In genomic region chr2:62287895-62288589, GRCh38 we compare ENCODE assay signal across 8 cellular contexts.
DNase-seq lines count a peak whose midpoint lies in the region; ATAC-seq, FAIRE-seq and TF ChIP-seq lines count a peak whose summit lies in the region.

No MANE protein-coding gene starts in this region.

- H3K36me3 ChIP-seq in SK-N-SH (replicated peaks in 1 of 2; ENCODE audit: control insufficient read depth in 1 of 2, insufficient read depth in 2 of 2, low read length in 1 of 2) (no peaks in the 10 kb centered on the region), osteoblast (ENCODE audit: insufficient read depth, low read length) (no peaks in the 10 kb centered on the region), Caco-2 (ENCODE audit: control insufficient read depth, insufficient read depth, low read length) (no peaks in the 10 kb centered on the region)

- H3K4me3 Mint-ChIP-seq in central memory CD8-positive, alpha-beta T cell: peak overlapping the region; percentile 2
- H3K4me3 Mint-ChIP-seq in Caco-2 (ENCODE audit: unreplicated experiment): no peak overlapping the region

- no peaks in the 10 kb centered on the region for H3F3A ChIP-seq in SK-N-SH (replicated peaks; ENCODE audit: insufficient read depth)

- peaks cover 14% of the 10 kb centered on the region for H3K4me1 Mint-ChIP-seq in central memory CD8-positive, alpha-beta T cell
- H3K4me1 Mint-ChIP-seq in Caco-2 (ENCODE audit: low read depth, unreplicated experiment): no peaks in the 10 kb centered on the region

- H4K20me1 ChIP-seq in SK-N-SH (ENCODE audit: insufficient read depth) (no peaks in the 10 kb centered on the region), osteoblast (ENCODE audit: insufficient read depth, low read length) (no peaks in the 10 kb centered on the region)

- H3K27ac ChIP-seq in SK-N-SH (ENCODE audit: low read depth in 2 of 2, low read length in 1 of 2): peak overlapping the region in 1 of 2 experiments; percentile 80; a peak in 2 of 4 replicates
- no peak overlapping the region for H3K27ac ChIP-seq in osteoblast (ENCODE audit: low read depth, low read length)

- no peak overlapping the region for H3K9ac ChIP-seq in SK-N-SH

- H3K9me2 ChIP-seq in SK-N-SH: no peaks in the 10 kb centered on the region

- peak overlapping the region; percentile 24 for H3K27ac Mint-ChIP-seq in central memory CD8-positive, alpha-beta T cell (ENCODE audit: low read depth)
- no peak overlapping the region for H3K27ac Mint-ChIP-seq in Caco-2 (ENCODE audit: unreplicated experiment)

- DNase-seq in DMS79 (lab: John Stamatoyannopoulos, UW) (peak; percentile 68), H54 (ENCODE audit: insufficient read length, low spot score) (peak; percentile 67), NAMALWA (ENCODE audit: low spot score) (peak; percentile 69), SK-N-SH (peak; percentile 81), osteoblast (ENCODE audit: insufficient read length, low spot score, missing footprints) (peak; percentile 81), Caco-2 (no peak)
- peak; percentile 49 to 68 for DNase-seq in central memory CD8-positive, alpha-beta T cell (ENCODE audit: low spot score in 2 of 2)
- no peak for DNase-seq in effector CD4-positive, alpha-beta T cell

- CTCF ChIA-PET in SK-N-SH (lab: Yijun Ruan, JAX): interaction anchor here (0.6 to 2.0 kb wide), 5 partner anchors 11 to 1375 kb away, joined by 3 to 9 read pairs (median 4); no protein-coding TSS in a partner anchor
- CTCF ChIA-PET in Caco-2 (lab: Charles Lee): no interaction called here

- no peak overlapping the region for H3K4me3 ChIP-seq in SK-N-SH (ENCODE audit: low read depth in 2 of 2, low read length in 1 of 2)
- no peak overlapping the region for H3K4me3 ChIP-seq in osteoblast (ENCODE audit: insufficient read depth, low read length)
- no peak overlapping the region for H3K4me3 ChIP-seq in Caco-2 (ENCODE audit: low read depth, low read length)

- intact Hi-C loops in Caco-2 (cut with micrococcal nuclease; ENCODE audit: unreplicated experiment): no loop called here

- TF ChIP-seq POLR2A in H54 (IDR thresholded peaks at IDR 0.05; ENCODE audit: low read depth, low read length): no peak

- no peaks in the 10 kb centered on the region for H3K79me2 ChIP-seq in SK-N-SH (ENCODE audit: insufficient read depth)
- no peaks in the 10 kb centered on the region for H3K79me2 ChIP-seq in osteoblast (ENCODE audit: insufficient read depth, low read length)

- H3K9me3 ChIP-seq in SK-N-SH: no peaks in the 10 kb centered on the region
- no peaks in the 10 kb centered on the region for H3K9me3 ChIP-seq in osteoblast (ENCODE audit: low read depth, low read length)
- H3K9me3 ChIP-seq in Caco-2: peaks cover 18% of the 10 kb centered on the region

- H3K9me3 Mint-ChIP-seq in central memory CD8-positive, alpha-beta T cell: no peaks in the 10 kb centered on the region
- peaks cover 22% of the 10 kb centered on the region for H3K9me3 Mint-ChIP-seq in Caco-2 (ENCODE audit: unreplicated experiment)

- H3K27me3 ChIP-seq in SK-N-SH (ENCODE audit: insufficient read depth) (no peaks in the 10 kb centered on the region), osteoblast (ENCODE audit: insufficient read depth, low read length) (no peaks in the 10 kb centered on the region), Caco-2 (replicated peaks; ENCODE audit: control insufficient read depth, insufficient read depth, low read length) (no peaks in the 10 kb centered on the region)

- peaks cover 0 to 27% of the 10 kb centered on the region in 2 experiments; a peak in 2 of 4 replicates for H3K4me1 ChIP-seq in SK-N-SH (ENCODE audit: control insufficient read depth in 1 of 2, insufficient read depth in 2 of 2, low read depth in 1 of 2, low read length in 1 of 2)
- peaks cover 7% of the 10 kb centered on the region for H3K4me1 ChIP-seq in osteoblast (ENCODE audit: insufficient read depth, low read length)
- peaks cover under 1% of the 10 kb centered on the region; the same call in 1 of the 2 replicates for H3K4me1 ChIP-seq in Caco-2

- peak; percentile 24; the same call in 1 of the 2 replicates for TF ChIP-seq RAD21 in SK-N-SH (IDR thresholded peaks at IDR 0.05; ENCODE audit: low read length)

- H3K36me3 Mint-ChIP-seq in central memory CD8-positive, alpha-beta T cell (ENCODE audit: insufficient read depth): no peaks in the 10 kb centered on the region
- no peaks in the 10 kb centered on the region for H3K36me3 Mint-ChIP-seq in Caco-2 (ENCODE audit: insufficient read depth, unreplicated experiment)

- no TSS peak for BruUV-seq in Caco-2 (replicated peaks; lab: Mats Ljungman, UMichigan)

- H3K27me3 Mint-ChIP-seq in central memory CD8-positive, alpha-beta T cell: no peaks in the 10 kb centered on the region
- no peaks in the 10 kb centered on the region for H3K27me3 Mint-ChIP-seq in Caco-2 (ENCODE audit: insufficient read depth, unreplicated experiment)

- H2AFZ ChIP-seq in SK-N-SH (ENCODE audit: low read depth) (no peak overlapping the region), osteoblast (ENCODE audit: low read length) (no peak overlapping the region)

- POLR2A ChIA-PET in SK-N-SH (lab: Yijun Ruan, JAX): no interaction called here
- POLR2A ChIA-PET in Caco-2 (lab: Charles Lee): no interaction called here

- ATAC-seq in central memory CD8-positive, alpha-beta T cell (replicated peaks; ENCODE audit: extremely low read depth, poor library complexity, severe bottlenecking): peak; percentile 85

- H3K4me2 ChIP-seq in SK-N-SH: no peak overlapping the region
- no peak overlapping the region for H3K4me2 ChIP-seq in osteoblast (ENCODE audit: insufficient read depth, low read length)

- no peak for TF ChIP-seq EP300 in SK-N-SH (IDR thresholded peaks at IDR 0.05; ENCODE audit: borderline replicate concordance in 1 of 2, low read depth in 1 of 2, low read length in 1 of 2)

- peak; percentile 75 for FAIRE-seq in H54 (lab: Jason Lieb, UNC)

- 10% methylated on average over 1 of the region's 1 CpG for WGBS in SK-N-SH (ENCODE audit: low lambda C conversion rate)

- TF ChIP-seq CTCF in SK-N-SH (IDR thresholded peaks at IDR 0.05): no peak
- TF ChIP-seq CTCF in osteoblast (IDR thresholded peaks at IDR 0.05; ENCODE audit: extremely low read depth, low read depth, low read length): no peak
- no peak for TF ChIP-seq CTCF in Caco-2 (IDR thresholded peaks at IDR 0.05; ENCODE audit: insufficient read depth in 1 of 2, low read depth in 1 of 2, low read length in 1 of 2, severe bottlenecking in 1 of 2, unreplicated experiment in 1 of 2)

TF ChIP-seq in SK-N-SH, 30 proteins besides CTCF, POLR2A, EP300 and RAD21:
- TF ChIP-seq NFIC (IDR thresholded peaks at IDR 0.05; ENCODE audit: borderline replicate concordance) (peak; percentile 82), USF1 (IDR thresholded peaks at IDR 0.05; ENCODE audit: borderline replicate concordance, low read depth) (no peak)
TF ChIP-seq in SK-N-SH: peak in this region for 1.

Comparison
In these comparisons a context has a peak if more than half of its experiments do, and no peak if none do; other contexts are left out.
1. DNase-seq: peak in DMS79 (single experiment), H54 (single experiment), NAMALWA (single experiment), SK-N-SH (single experiment), central memory CD8-positive, alpha-beta T cell (2 of 2) and osteoblast (single experiment); none in Caco-2 (0 of 2) and effector CD4-positive, alpha-beta T cell (single experiment).